ENCODE assay signal across 8 cellular contexts in genomic region chr2:216371756-216372702, GRCh38. TPM values are rescaled to one million over a fixed set of nuclear protein-coding genes. Genes with fewer than 3 reads are reported as not detected.
DNase-seq lines count a peak whose midpoint lies in the region; ATAC-seq, FAIRE-seq and TF ChIP-seq lines count a peak whose summit lies in the region.

A gene with protein sequence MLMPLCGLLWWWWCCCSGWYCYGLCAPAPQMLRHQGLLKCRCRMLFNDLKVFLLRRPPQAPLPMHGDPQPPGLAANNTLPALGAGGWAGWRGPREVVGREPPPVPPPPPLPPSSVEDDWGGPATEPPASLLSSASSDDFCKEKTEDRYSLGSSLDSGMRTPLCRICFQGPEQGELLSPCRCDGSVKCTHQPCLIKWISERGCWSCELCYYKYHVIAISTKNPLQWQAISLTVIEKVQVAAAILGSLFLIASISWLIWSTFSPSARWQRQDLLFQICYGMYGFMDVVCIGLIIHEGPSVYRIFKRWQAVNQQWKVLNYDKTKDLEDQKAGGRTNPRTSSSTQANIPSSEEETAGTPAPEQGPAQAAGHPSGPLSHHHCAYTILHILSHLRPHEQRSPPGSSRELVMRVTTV (minus strand): TSS chr2:216372483. CDS start chr2:216370260, 2,223 bp downstream.

- H2AFZ ChIP-seq in keratinocyte (ENCODE audit: control insufficient read depth, low read length), result peak within 1 kb of the TSS; percentile 80

- no peaks in the 10 kb centered on the region for H3K9me3 ChIP-seq in keratinocyte (ENCODE audit: control insufficient read depth, low read depth, low read length)

- peaks cover 50% of the 10 kb centered on the region for H3K4me1 ChIP-seq in keratinocyte (ENCODE audit: control insufficient read depth, extremely low read depth, insufficient read depth, low read length)

- peak; percentile 65 for DNase-seq in GM10266 (ENCODE audit: extremely low spot score)
- peak; percentile 35 for DNase-seq in NCI-H2107 (lab: John Stamatoyannopoulos, UW)
- DNase-seq in activated CD4-positive, alpha-beta T cell treated with anti-CD3 and anti-CD28 coated beads, Interleukin-2, amount 10 ng/mL, durations not matched to agents 7 days and 5 days, result peak; percentile 60
- peak; percentile 87 for DNase-seq in choroid plexus epithelial cell (ENCODE audit: low read depth)
- DNase-seq in keratinocyte (ENCODE audit: low read depth, low spot score), result peak; percentile 63
- DNase-seq in stimulated activated CD4-positive, alpha-beta T cell treated with anti-CD3 and anti-CD28 coated beads, Interleukin-12 subunit alpha, Interleukin-12 subunit beta, amount 100 ng/mL, for 48 hours (ENCODE audit: low read depth in 2 of 3, low spot score in 1 of 3), result peak; percentile 33 to 67 (median 50)

- no peaks in the 10 kb centered on the region for H3K36me3 ChIP-seq in keratinocyte (ENCODE audit: control insufficient read depth in 2 of 2, extremely low read depth in 1 of 2, insufficient read depth in 2 of 2, low read length in 2 of 2)

- no peak for ATAC-seq in HG02938 (IDR thresholded peaks at IDR 0.05; ENCODE audit: unreplicated experiment)
- ATAC-seq in HG02798 (IDR thresholded peaks at IDR 0.05; ENCODE audit: poor library complexity, unreplicated experiment), result no peak

- H3K27ac Mint-ChIP-seq in activated CD4-positive, alpha-beta T cell treated with anti-CD3 and anti-CD28 coated beads, Interleukin-2, amount 10 ng/mL, durations not matched to agents 7 days and 5 days, result no peak within 1 kb of the TSS

- POLR2A ChIA-PET in activated CD4-positive, alpha-beta T cell treated with anti-CD3 and anti-CD28 coated beads, Interleukin-2, amount 10 ng/mL, durations not matched to agents 7 days and 5 days (lab: Charles Lee), result no interaction called here

- H3K9me1 ChIP-seq in keratinocyte (ENCODE audit: control insufficient read depth, extremely low read depth, insufficient read depth, low read length), result peaks cover 5% of the 10 kb centered on the region

- peak within 1 kb of the TSS; percentile 70 for H3K27ac ChIP-seq in keratinocyte (ENCODE audit: control insufficient read depth, insufficient read depth, low read length)

- peaks cover 13% of the 10 kb centered on the region for H3K4me1 Mint-ChIP-seq in activated CD4-positive, alpha-beta T cell treated with anti-CD3 and anti-CD28 coated beads, Interleukin-2, amount 10 ng/mL, durations not matched to agents 7 days and 5 days

- peaks cover 5% of the 10 kb centered on the region for H3K79me2 ChIP-seq in keratinocyte (ENCODE audit: control insufficient read depth, insufficient read depth, low read length)

- H3K9me3 Mint-ChIP-seq in activated CD4-positive, alpha-beta T cell treated with anti-CD3 and anti-CD28 coated beads, Interleukin-2, amount 10 ng/mL, durations not matched to agents 7 days and 5 days, result no peaks in the 10 kb centered on the region

- H4K20me1 ChIP-seq in keratinocyte (ENCODE audit: control insufficient read depth, extremely low read depth, insufficient read depth, low read length), result peaks cover 3% of the 10 kb centered on the region

- no peaks in the 10 kb centered on the region for H3K27me3 ChIP-seq in keratinocyte (ENCODE audit: control insufficient read depth, extremely low read depth, insufficient read depth, low read length)

- H3K9ac ChIP-seq in keratinocyte (ENCODE audit: control insufficient read depth, extremely low read depth, insufficient read depth, low read length), result peak within 1 kb of the TSS; percentile 62

- H3K27me3 Mint-ChIP-seq in activated CD4-positive, alpha-beta T cell treated with anti-CD3 and anti-CD28 coated beads, Interleukin-2, amount 10 ng/mL, durations not matched to agents 7 days and 5 days, result peaks cover 59% of the 10 kb centered on the region

- CTCF ChIA-PET in activated CD4-positive, alpha-beta T cell treated with anti-CD3 and anti-CD28 coated beads, Interleukin-2, amount 10 ng/mL, durations not matched to agents 7 days and 5 days (lab: Charles Lee), result interaction anchor here (1.1 kb wide), 1 partner anchor 150 kb away, joined by 4 read pairs; no protein-coding TSS in a partner anchor

- peak within 1 kb of the TSS; percentile 99 for H3K4me2 ChIP-seq in keratinocyte (ENCODE audit: control insufficient read depth, extremely low read depth, insufficient read depth, low read depth, low read length)

- no peak within 1 kb of the TSS for H3K4me3 Mint-ChIP-seq in activated CD4-positive, alpha-beta T cell treated with anti-CD3 and anti-CD28 coated beads, Interleukin-2, amount 10 ng/mL, durations not matched to agents 7 days and 5 days

- FAIRE-seq in keratinocyte (lab: Jason Lieb, UNC), result no peak

- H3K4me3 ChIP-seq in choroid plexus epithelial cell (ENCODE audit: low read depth, low read length), result peak within 1 kb of the TSS; percentile 58
- H3K4me3 ChIP-seq in keratinocyte (ENCODE audit: control insufficient read depth in 2 of 3, extremely low read depth in 1 of 3, insufficient read depth in 2 of 3, low read depth in 1 of 3, low read length in 3 of 3), result peak within 1 kb of the TSS; percentile 48 to 79 (median 77)

- H3K36me3 Mint-ChIP-seq in activated CD4-positive, alpha-beta T cell treated with anti-CD3 and anti-CD28 coated beads, Interleukin-2, amount 10 ng/mL, durations not matched to agents 7 days and 5 days (ENCODE audit: low read depth), result no peaks in the 10 kb centered on the region

- dilution Hi-C loops in keratinocyte (cut with MboI; ENCODE audit: extremely low pct_ligation_motif_present, low sequenced_read_pairs), result no loop called here

- no peak for TF ChIP-seq CTCF in GM10266 (IDR thresholded peaks at IDR 0.05; ENCODE audit: control insufficient read depth, insufficient read depth, low read depth, missing control alignments)
- no peak for TF ChIP-seq CTCF in choroid plexus epithelial cell (conservative IDR thresholded peaks at IDR 0.05; ENCODE audit: low read depth, low read length)
- no peak for TF ChIP-seq CTCF in keratinocyte (optimal IDR thresholded peaks at IDR 0.05 in 1 of 3, IDR thresholded peaks at IDR 0.05 in 1 of 3, conservative IDR thresholded peaks at IDR 0.05 in 1 of 3; ENCODE audit: extremely low read depth in 1 of 3, insufficient read depth in 2 of 3, low read length in 3 of 3)

RNA-seq across cellular contexts. Expression of the gene that starts here (rescaled TPM):
- not detected for total RNA-seq in activated CD4-positive, alpha-beta T cell treated with anti-CD3 and anti-CD28 coated beads, Interleukin-2, amount 10 ng/mL, durations not matched to agents 7 days and 5 days
- 2.4 to 9.2 TPM (median 5.3 TPM) in 3 replicates for polyA plus RNA-seq in keratinocyte
- polyA plus RNA-seq in keratinocyte (2011; ENCODE audit: low read depth), result 0.06 TPM
- polyA plus RNA-seq in keratinocyte (2011; cell fraction: cytosol; rRNA removed), result 4.9 and 6.2 TPM in 2 replicates
- polyA plus RNA-seq in keratinocyte (2011; cell fraction: nucleus; rRNA removed), result 6.9 and 8.4 TPM in 2 replicates
- 0.59 and 16.4 TPM in 2 replicates for polyA plus RNA-seq in keratinocyte (2012; ENCODE audit: low replicate concordance)
- 2.8 to 17.9 TPM (median 5.9 TPM) in 3 replicates for polyA minus RNA-seq in keratinocyte
- 4.4 TPM for polyA minus RNA-seq in keratinocyte (2011; cell fraction: cytosol; rRNA and poly(A)+ RNA removed)
- polyA minus RNA-seq in keratinocyte (2011; cell fraction: nucleus; rRNA and poly(A)+ RNA removed), result 4.3 and 6.4 TPM in 2 replicates

Comparison
In these comparisons a context has a peak if more than half of its experiments do, and no peak if none do; other contexts are left out.
1. Peak in DNase-seq in activated CD4-positive, alpha-beta T cell treated with anti-CD3 and anti-CD28 coated beads, Interleukin-2, amount 10 ng/mL, durations not matched to agents 7 days and 5 days; RNA of the gene not detected or under 1 TPM.
2. DNase-seq: peak in every context shown above with its lines; median percentile 87 in choroid plexus epithelial cell; 65 in GM10266; 63 in keratinocyte; 60 in activated CD4-positive, alpha-beta T cell treated with anti-CD3 and anti-CD28 coated beads, Interleukin-2, amount 10 ng/mL, durations not matched to agents 7 days and 5 days; 50 in stimulated activated CD4-positive, alpha-beta T cell treated with anti-CD3 and anti-CD28 coated beads, Interleukin-12 subunit alpha, Interleukin-12 subunit beta, amount 100 ng/mL, for 48 hours; 35 in NCI-H2107.